8 cellular contexts compared by ENCODE assay signal in genomic region chr19:33521480-33522370, GRCh38. TPM values are rescaled to one million over a fixed set of nuclear protein-coding genes. Genes with fewer than 3 reads are reported as not detected.
A peak's percentile ranks its signal among the peaks of the same experiment; 100 is the strongest.
DNase-seq lines count a peak whose midpoint lies in the region; ATAC-seq and TF ChIP-seq lines count a peak whose summit lies in the region.

Gene PEPD (minus strand): TSS chr19:33521791. CDS start chr19:33521760, 31 bp downstream.

- H3K27ac Mint-ChIP-seq in progenitor cell of endocrine pancreas, result peak within 1 kb of the TSS; percentile 76

- H3K27me3 ChIP-seq in adrenal gland (no peaks in the 10 kb centered on the region), upper lobe of right lung (no peaks in the 10 kb centered on the region)

- H3K4me3 Mint-ChIP-seq in progenitor cell of endocrine pancreas (ENCODE audit: low read depth), result peak within 1 kb of the TSS; percentile 88

- no peaks in the 10 kb centered on the region for H3K9me3 Mint-ChIP-seq in progenitor cell of endocrine pancreas (ENCODE audit: low read depth)

- peaks cover 10 to 23% of the 10 kb centered on the region in 2 donors for H3K4me1 ChIP-seq in adrenal gland (replicated peaks in 1 of 2)
- peaks cover 16% of the 10 kb centered on the region for H3K4me1 ChIP-seq in upper lobe of right lung

- TF ChIP-seq POLR2A in GM10847 (IDR thresholded peaks at IDR 0.05; ENCODE audit: extremely low read depth, insufficient read length), result peak; percentile 80
- peak; percentile 22 to 63 for TF ChIP-seq POLR2A in adrenal gland (IDR thresholded peaks at IDR 0.05)

- intact Hi-C loops in adrenal gland (cut with DNase I) (no loop called here), left cardiac atrium (cut with DNase I) (no loop called here), upper lobe of right lung (cut with DNase I) (no loop called here)

- peak; percentile 19 for DNase-seq in NCI-H1417 treated with DMSO at 0.1 percent for 48 hours (lab: John Stamatoyannopoulos, UW)
- DNase-seq in T-helper 1 cell, result peak; percentile 64 to 81 (median 69)
- DNase-seq in adrenal gland, result peak; percentile 89 to 96 (median 91)
- peak; percentile 90 for DNase-seq in left cardiac atrium
- peak; percentile 85 for DNase-seq in progenitor cell of endocrine pancreas (ENCODE audit: low spot score, unreplicated experiment)
- DNase-seq in upper lobe of right lung, result peak; percentile 94

- H3K9me3 ChIP-seq in adrenal gland (replicated peaks in 1 of 3), result no peaks in the 10 kb centered on the region
- H3K9me3 ChIP-seq in upper lobe of right lung, result no peaks in the 10 kb centered on the region

- TF ChIP-seq CTCF in adrenal gland (IDR thresholded peaks at IDR 0.05), result no peak
- TF ChIP-seq CTCF in progenitor cell of endocrine pancreas (IDR thresholded peaks at IDR 0.05; ENCODE audit: unreplicated experiment), result no peak
- no peak for TF ChIP-seq CTCF in upper lobe of right lung (IDR thresholded peaks at IDR 0.05)

- no peaks in the 10 kb centered on the region for H3K36me3 Mint-ChIP-seq in progenitor cell of endocrine pancreas (ENCODE audit: insufficient read depth)

- H3K36me3 ChIP-seq in adrenal gland (replicated peaks in 1 of 2) (no peaks in the 10 kb centered on the region), upper lobe of right lung (no peaks in the 10 kb centered on the region)

- ATAC-seq in HG02642 (IDR thresholded peaks at IDR 0.05; ENCODE audit: poor library complexity, unreplicated experiment), result peak; percentile 92
- peak; percentile 99 for ATAC-seq in left cardiac atrium
- peak; percentile 98 for ATAC-seq in upper lobe of right lung

- 3 to 15% (median 5%) methylated on average over 18 to 69 of the region's 69 CpGs for WGBS in adrenal gland, 4 donors

- peaks cover 13% of the 10 kb centered on the region for H3K27me3 Mint-ChIP-seq in progenitor cell of endocrine pancreas

- peaks cover 10% of the 10 kb centered on the region for H3K4me1 Mint-ChIP-seq in progenitor cell of endocrine pancreas (ENCODE audit: low read depth)

- H3K4me3 ChIP-seq in adrenal gland (peak within 1 kb of the TSS; percentile 59 to 90 (median 75)), upper lobe of right lung (peak within 1 kb of the TSS; percentile 91)

- H3K27ac ChIP-seq in adrenal gland, result peak within 1 kb of the TSS in 3 of 5 donors; percentile 34 to 76 (median 63)
- H3K27ac ChIP-seq in upper lobe of right lung, result peak within 1 kb of the TSS; percentile 72

RNA-seq across cellular contexts. Expression of gene PEPD, which starts in this region (rescaled TPM):
- total RNA-seq in adrenal gland, result 100 to 1,000 TPM in 6 of 8 donors, 10 to 100 TPM in 2; 82.6 to 311 (median 140) TPM
- 100 to 1,000 TPM in 1 of 3 donors, 10 to 100 TPM in 2; 41.7 to 118 (median 68.1) TPM for polyA plus RNA-seq in adrenal gland
- total RNA-seq in left cardiac atrium, result 10 to 100 TPM; 40.3 to 51.7 TPM
- 39.2 and 43.7 TPM in 2 replicates for total RNA-seq in progenitor cell of endocrine pancreas
- total RNA-seq in upper lobe of right lung, result 78.4 TPM

Comparison
In these comparisons a context has a peak if more than half of its experiments do, and no peak if none do; other contexts are left out.
1. Peak in every context shown above with its lines: DNase-seq, ATAC-seq, H3K4me3 ChIP-seq and H3K27ac ChIP-seq.
2. DNase-seq: peak in every context shown above with its lines; median percentile 94 in upper lobe of right lung; 91 in adrenal gland; 90 in left cardiac atrium; 85 in progenitor cell of endocrine pancreas; 69 in T-helper 1 cell; 19 in NCI-H1417 treated with DMSO at 0.1 percent for 48 hours.